ENCODE assay signal across 27 cellular contexts in genomic region chr5:169202969-169203368, GRCh38.
"Had no signal": no experiment of that assay in that cellular context is flagged by ENCODE, and none has a peak within 500 bp of the region (broad histone marks: within the 10 kb centered on the region; RNA-seq: fewer than 3 reads in every experiment).

No MANE protein-coding gene starts in this region.

- FAIRE-seq: endometrium, frontal cortex, kidney had no signal

- H3K27me3 Mint-ChIP-seq: stimulated activated naive B cell treated with anti-CD40 and anti-IgM and Interleukin-4, amounts not matched to agents 10 μg/mL and 1 μg/mL and 100 μg/mL, for 72 hours had no signal

- H3K27ac ChIP-seq: colonic mucosa, neutrophil, sigmoid colon, spleen, thyroid gland, WERI-Rb-1 had no signal

- H3K9me3 ChIP-seq: colonic mucosa, neutrophil, thyroid gland had no signal

- H3K27me3 ChIP-seq: colonic mucosa, neutrophil, sigmoid colon, spleen, thyroid gland had no signal

- DNase-seq: activated CD4-positive, alpha-beta T cell treated with anti-CD3 and anti-CD28 coated beads for 1 hour; activated CD4-positive, alpha-beta T cell treated with anti-CD3 and anti-CD28 coated beads, Interleukin-2, amount 50 U/mL, for 48 hours; activated gamma-delta T cell treated with Interleukin-2 at 50 U/mL for 16 hours; activated T-cell treated with anti-CD3 and anti-CD28 coated beads for 4 hours; amniotic stem cell; central memory CD4-positive, alpha-beta T cell; colonic mucosa; head of caudate nucleus; kidney; sigmoid colon; spleen; stimulated activated CD4-positive, alpha-beta T cell treated with anti-CD3 and anti-CD28 coated beads, Interleukin-4, amount 100 ng/mL, for 4 hours; stimulated activated naive B cell treated with anti-CD40 and anti-IgM and Interleukin-4, amounts not matched to agents 10 μg/mL and 1 μg/mL and 100 μg/mL, for 72 hours; SW 1271; T-helper 2 cell; thyroid gland; WERI-Rb-1 had no signal

- H3K27ac Mint-ChIP-seq: activated naive CD4-positive, alpha-beta T cell treated with anti-CD3 and anti-CD28 coated beads, Interleukin-2, amount 50 U/mL, for 72 hours; activated T-helper 1 cell treated with anti-CD3 and anti-CD28 coated beads, Interleukin-12 subunit alpha, Interleukin-12 subunit beta, Interleukin-2, Interleukin-4 antibody, amounts not matched to agents 30 ng/mL and 10 ng/mL and 1 ng/mL, durations not matched to agents 14 hours and 24 hours and 36 hours; brain; mesothelial cell of epicardium; natural killer cell treated with Interleukin-12 subunit alpha and Interleukin-12 subunit beta and Interleukin-15 and Interleukin-18, amount 100 ng/mL, for 72 hours; stimulated activated naive B cell treated with anti-CD40 and anti-IgM and Interleukin-4, amounts not matched to agents 10 μg/mL and 1 μg/mL and 100 μg/mL, for 72 hours had no signal

- H3K36me3 ChIP-seq: colonic mucosa, neutrophil, sigmoid colon, spleen, thyroid gland, WERI-Rb-1 had no signal

- H3K4me1 ChIP-seq: colonic mucosa, sigmoid colon, spleen, thyroid gland had no signal

- H3K36me3 Mint-ChIP-seq: activated naive CD4-positive, alpha-beta T cell treated with anti-CD3 and anti-CD28 coated beads, Interleukin-2, amount 50 U/mL, for 72 hours; brain; natural killer cell treated with Interleukin-12 subunit alpha and Interleukin-12 subunit beta and Interleukin-15 and Interleukin-18, amount 100 ng/mL, for 72 hours; stimulated activated naive B cell treated with anti-CD40 and anti-IgM and Interleukin-4, amounts not matched to agents 10 μg/mL and 1 μg/mL and 100 μg/mL, for 72 hours had no signal

- H3K4me3 ChIP-seq: colonic mucosa, lung, sigmoid colon, spleen, thyroid gland had no signal

- H3K4me3 Mint-ChIP-seq: activated T-helper 1 cell treated with anti-CD3 and anti-CD28 coated beads, Interleukin-12 subunit alpha, Interleukin-12 subunit beta, Interleukin-2, Interleukin-4 antibody, amounts not matched to agents 30 ng/mL and 10 ng/mL and 1 ng/mL, durations not matched to agents 14 hours and 24 hours and 36 hours; brain; mesothelial cell of epicardium; natural killer cell treated with Interleukin-12 subunit alpha and Interleukin-12 subunit beta and Interleukin-15 and Interleukin-18, amount 100 ng/mL, for 72 hours; stimulated activated naive B cell treated with anti-CD40 and anti-IgM and Interleukin-4, amounts not matched to agents 10 μg/mL and 1 μg/mL and 100 μg/mL, for 72 hours had no signal

- H3K4me1 Mint-ChIP-seq: stimulated activated naive B cell treated with anti-CD40 and anti-IgM and Interleukin-4, amounts not matched to agents 10 μg/mL and 1 μg/mL and 100 μg/mL, for 72 hours had no signal

- ATAC-seq: activated naive CD4-positive, alpha-beta T cell treated with anti-CD3 and anti-CD28 coated beads, Interleukin-2, amount 50 U/mL, for 72 hours; left lobe of liver; natural killer cell treated with Interleukin-12 subunit alpha and Interleukin-12 subunit beta and Interleukin-15 and Interleukin-18, amount 100 ng/mL, for 72 hours; stimulated activated naive B cell treated with anti-CD40 and anti-IgM and Interleukin-4, amounts not matched to agents 10 μg/mL and 1 μg/mL and 100 μg/mL, for 72 hours had no signal
